In genomic region chr6:44265003-44265842, GRCh38 we compare ENCODE assay signal across 8 cellular contexts. TPM values are rescaled to one million over a fixed set of nuclear protein-coding genes. Genes with fewer than 3 reads are reported as not detected.
DNase-seq lines count a peak whose midpoint lies in the region; ATAC-seq and TF ChIP-seq lines count a peak whose summit lies in the region.

NFKBIE (minus strand) TSS chr6:44265551; CDS start chr6:44265346, 205 bp downstream.

- H3K36me3 ChIP-seq in endocrine pancreas (ENCODE audit: control insufficient read depth, insufficient read depth, low read length): no peaks in the 10 kb centered on the region

- H3K27ac ChIP-seq in C4-2B: peak within 1 kb of the TSS; percentile 76

- H3K27ac Mint-ChIP-seq in activated CD8-positive, alpha-beta memory T cell treated with anti-CD3 and anti-CD28 coated beads, Interleukin-2, amount 10 ng/mL, durations not matched to agents 7 days and 5 days: peak within 1 kb of the TSS; percentile 96

- H3K36me3 Mint-ChIP-seq in activated CD8-positive, alpha-beta memory T cell treated with anti-CD3 and anti-CD28 coated beads, Interleukin-2, amount 10 ng/mL, durations not matched to agents 7 days and 5 days: peaks cover 17% of the 10 kb centered on the region

- no peaks in the 10 kb centered on the region for H3K4me1 ChIP-seq in endocrine pancreas (ENCODE audit: control insufficient read depth, insufficient read depth, low read length)

- no peaks in the 10 kb centered on the region for H3K9me3 Mint-ChIP-seq in activated CD8-positive, alpha-beta memory T cell treated with anti-CD3 and anti-CD28 coated beads, Interleukin-2, amount 10 ng/mL, durations not matched to agents 7 days and 5 days (ENCODE audit: low read depth)

- TF ChIP-seq CTCF in C4-2B (conservative IDR thresholded peaks at IDR 0.05): peak; percentile 38

- H3K27me3 ChIP-seq in endocrine pancreas (ENCODE audit: control insufficient read depth, insufficient read depth, low read length): no peaks in the 10 kb centered on the region

- H3K9ac ChIP-seq in endocrine pancreas (ENCODE audit: control insufficient read depth, insufficient read depth, low read length): peak within 1 kb of the TSS; percentile 92

- H3K9me3 ChIP-seq in endocrine pancreas (ENCODE audit: control insufficient read depth, low read length): no peaks in the 10 kb centered on the region

- peak; percentile 73 for DNase-seq in HT1080 (ENCODE audit: low read depth)
- peak; percentile 44 for DNase-seq in NOMO-1 treated with dmso at 0.1 percent for 144 hours (lab: John Stamatoyannopoulos, UW; ENCODE audit: unreplicated experiment)
- DNase-seq in activated CD8-positive, alpha-beta memory T cell treated with anti-CD3 and anti-CD28 coated beads, Interleukin-2, amount 10 ng/mL, durations not matched to agents 7 days and 5 days: peak; percentile 94
- peak; percentile 98 for DNase-seq in mesenteric fat pad (ENCODE audit: low spot score)
- DNase-seq in stimulated activated CD8-positive, alpha-beta memory T cell treated with anti-CD3 and anti-CD28 coated beads, Interleukin-15, amount 100 ng/mL, for 24 hours (ENCODE audit: low read depth): peak; percentile 97

- CTCF ChIA-PET in activated CD8-positive, alpha-beta memory T cell treated with anti-CD3 and anti-CD28 coated beads, Interleukin-2, amount 10 ng/mL, durations not matched to agents 7 days and 5 days (lab: Charles Lee): interaction anchor here (0.7 to 7.0 kb wide), 14 partner anchors 8 to 133 kb away, joined by 3 to 94 read pairs (median 6); partner anchors contain the start of genes AARS2, HSP90AB1, SLC35B2 and SPATS1

- H3K4me1 Mint-ChIP-seq in activated CD8-positive, alpha-beta memory T cell treated with anti-CD3 and anti-CD28 coated beads, Interleukin-2, amount 10 ng/mL, durations not matched to agents 7 days and 5 days: peaks cover 60% of the 10 kb centered on the region

- H3K4me3 Mint-ChIP-seq in activated CD8-positive, alpha-beta memory T cell treated with anti-CD3 and anti-CD28 coated beads, Interleukin-2, amount 10 ng/mL, durations not matched to agents 7 days and 5 days: peak within 1 kb of the TSS; percentile 97

- H3K27me3 Mint-ChIP-seq in activated CD8-positive, alpha-beta memory T cell treated with anti-CD3 and anti-CD28 coated beads, Interleukin-2, amount 10 ng/mL, durations not matched to agents 7 days and 5 days: peaks cover 18% of the 10 kb centered on the region

- peak within 1 kb of the TSS; percentile 4 for H3K4me3 ChIP-seq in endocrine pancreas (ENCODE audit: control insufficient read depth, insufficient read depth, low read length)

- peak; percentile 38 for ATAC-seq in GM19438 (IDR thresholded peaks at IDR 0.05; ENCODE audit: low read depth, unreplicated experiment)
- peak; percentile 74 for ATAC-seq in activated CD8-positive, alpha-beta memory T cell treated with anti-CD3 and anti-CD28 coated beads, Interleukin-2, amount 10 ng/mL, durations not matched to agents 7 days and 5 days

RNA-seq across cellular contexts. Expression of gene NFKBIE, which starts in this region (rescaled TPM):
- total RNA-seq in HT1080 (2014; rRNA removed; shearing (Covaris generic)): 11.4 and 12.5 TPM in 2 replicates
- 7.2 and 8.5 TPM in 2 replicates for polyA plus RNA-seq in HT1080 (2015; cell fraction: cytosol; rRNA removed)
- polyA plus RNA-seq in HT1080 (2015; cell fraction: nucleus; rRNA removed): 4.8 and 5.2 TPM in 2 replicates
- total RNA-seq in activated CD8-positive, alpha-beta memory T cell treated with anti-CD3 and anti-CD28 coated beads, Interleukin-2, amount 10 ng/mL, durations not matched to agents 7 days and 5 days: 10 to 100 TPM; 24.5 to 37.7 TPM
- 6.6 TPM for total RNA-seq in mesenteric fat pad

Comparison
In these comparisons a context has a peak if more than half of its experiments do, and no peak if none do; other contexts are left out.
1. Peak in every context shown above with its lines: DNase-seq, ATAC-seq, H3K4me3 ChIP-seq and H3K27ac ChIP-seq.
2. DNase-seq: peak in every context shown above with its lines; median percentile 98 in mesenteric fat pad; 97 in stimulated activated CD8-positive, alpha-beta memory T cell treated with anti-CD3 and anti-CD28 coated beads, Interleukin-15, amount 100 ng/mL, for 24 hours; 94 in activated CD8-positive, alpha-beta memory T cell treated with anti-CD3 and anti-CD28 coated beads, Interleukin-2, amount 10 ng/mL, durations not matched to agents 7 days and 5 days; 73 in HT1080; 44 in NOMO-1 treated with dmso at 0.1 percent for 144 hours.